Comparison of ENCODE assay signal across 22 cellular contexts in genomic region chr15:46456431-46456830, GRCh38.
A peak's percentile ranks its signal among the peaks of the same experiment; 100 is the strongest.
DNase-seq lines count a peak whose midpoint lies in the region; ATAC-seq, FAIRE-seq and TF ChIP-seq lines count a peak whose summit lies in the region.
"Had no signal": no experiment of that assay in that cellular context is flagged by ENCODE, and none has a peak within 500 bp of the region (broad histone marks: within the 10 kb centered on the region; RNA-seq: fewer than 3 reads in every experiment).

No MANE protein-coding gene starts in this region.

- H3K79me1 ChIP-seq in H1 (ENCODE audit: low read depth, low read length): no peaks in the 10 kb centered on the region

- peaks cover 2% of the 10 kb centered on the region; the same call in 1 of the 3 replicates for H3K4me1 Mint-ChIP-seq in GM23338
- H3K4me1 Mint-ChIP-seq: B cell had no signal

- no peaks in the 10 kb centered on the region for H3K27me3 ChIP-seq in GM23338 (ENCODE audit: insufficient read depth)
- H3K27me3 ChIP-seq in H1 (replicated peaks in 1 of 4; ENCODE audit: control insufficient read depth in 3 of 4, extremely low read depth in 1 of 4, insufficient read depth in 3 of 4, low read length in 3 of 4): no peaks in the 10 kb centered on the region
- H3K27me3 ChIP-seq in neural cell (ENCODE audit: insufficient read depth, low read depth, low read length): no peaks in the 10 kb centered on the region
- no peaks in the 10 kb centered on the region for H3K27me3 ChIP-seq in foreskin keratinocyte
- H3K27me3 ChIP-seq in gastrocnemius medialis: no peaks in the 10 kb centered on the region
- H3K27me3 ChIP-seq: BLaER1 treated with 17β-estradiol and CSF1 and Interleukin-3, amounts not matched to agents 10 nM and 100 nM had no signal

- no peak overlapping the region for H4K8ac ChIP-seq in H1 (ENCODE audit: extremely low read depth, insufficient read depth, low read length)

- H3K18ac ChIP-seq in H1 (ENCODE audit: extremely low read depth, low read length): no peak overlapping the region

- H3K9me2 ChIP-seq in GM23338 (ENCODE audit: insufficient read depth) (peaks cover 13% of the 10 kb centered on the region), neural cell (ENCODE audit: insufficient read depth, low read length) (no peaks in the 10 kb centered on the region)

- H3F3A ChIP-seq in GM23338 (replicated peaks; ENCODE audit: low read depth) (no peaks in the 10 kb centered on the region), neural cell (ENCODE audit: insufficient read depth, low read length, poor library complexity, severe bottlenecking) (peaks cover 5% of the 10 kb centered on the region)

- H3K4ac ChIP-seq in H1 (replicated peaks; ENCODE audit: insufficient read length, low read depth, low read length): no peak overlapping the region

- H3K27ac Mint-ChIP-seq in GM23338: no peak overlapping the region
- H3K27ac Mint-ChIP-seq: B cell; CD8-positive, alpha-beta T cell had no signal

- TF ChIP-seq POLR2A in H1 (IDR thresholded peaks at IDR 0.05; ENCODE audit: control extremely low read depth in 1 of 2, low read depth in 2 of 2, low read length in 2 of 2) (no peak), gastrocnemius medialis (IDR thresholded peaks at IDR 0.05) (no peak)

- peaks cover 44% of the 10 kb centered on the region for H3K9me3 Mint-ChIP-seq in GM23338
- H3K9me3 Mint-ChIP-seq: CD8-positive, alpha-beta T cell had no signal

- no peak for ATAC-seq in GM23338
- ATAC-seq in foreskin keratinocyte: no peak
- ATAC-seq in gastrocnemius medialis: no peak
- ATAC-seq: CD8-positive, alpha-beta T cell; GM12878 had no signal

- 95% methylated on average over 2 of the region's 2 CpGs; no CpG with 5 or more reads in 1 of the 2 experiments for WGBS in H1 (ENCODE audit: extremely low coverage in 1 of 2, insufficient coverage in 1 of 2, insufficient read length in 1 of 2, insufficient replicate concordance in 2 of 2, low coverage in 1 of 2, low lambda C conversion rate in 2 of 2, missing lambda C conversion rate in 1 of 2), 2 experiments

- H3K36me3 Mint-ChIP-seq in GM23338 (ENCODE audit: low read depth): no peaks in the 10 kb centered on the region
- H3K36me3 Mint-ChIP-seq: CD8-positive, alpha-beta T cell had no signal

- H3K36me3 ChIP-seq in GM23338 (ENCODE audit: insufficient read depth) (no peaks in the 10 kb centered on the region), H1 (ENCODE audit: control insufficient read depth in 2 of 4, insufficient read depth in 4 of 4, low read length in 3 of 4) (no peaks in the 10 kb centered on the region), neural cell (ENCODE audit: insufficient read depth, low read length) (no peaks in the 10 kb centered on the region), gastrocnemius medialis (no peaks in the 10 kb centered on the region)
- H3K36me3 ChIP-seq: BLaER1 treated with 17β-estradiol and CSF1 and Interleukin-3, amounts not matched to agents 10 nM and 100 nM had no signal

- H3K79me2 ChIP-seq in GM23338 (replicated peaks; ENCODE audit: insufficient read depth): no peaks in the 10 kb centered on the region
- no peaks in the 10 kb centered on the region for H3K79me2 ChIP-seq in H1 (ENCODE audit: control insufficient read depth in 1 of 2, insufficient read depth in 2 of 2, low read length in 2 of 2)
- H3K79me2 ChIP-seq in neural cell (replicated peaks; ENCODE audit: insufficient read depth, low read length): no peaks in the 10 kb centered on the region

- peak overlapping the region; percentile 69; the same call in 1 of the 2 replicates for H2AFZ ChIP-seq in GM23338
- peak overlapping the region; percentile 24 for H2AFZ ChIP-seq in H1 (ENCODE audit: low read length)
- H2AFZ ChIP-seq in neural cell (ENCODE audit: low read depth, low read length): no peak overlapping the region

- no peak for FAIRE-seq in H1 (lab: Jason Lieb, UNC)
- FAIRE-seq: GM12878, GM19239, H54, HTR-8/SVneo had no signal

- no peak overlapping the region for H3K4me3 Mint-ChIP-seq in GM23338
- H3K4me3 Mint-ChIP-seq: B cell; CD8-positive, alpha-beta T cell had no signal

- H3K9me3 ChIP-seq in H1 (ENCODE audit: insufficient read depth in 2 of 2, low read depth in 1 of 2, low read length in 1 of 2): no peaks in the 10 kb centered on the region
- no peaks in the 10 kb centered on the region for H3K9me3 ChIP-seq in neural cell (ENCODE audit: low read length)
- H3K9me3 ChIP-seq in gastrocnemius medialis: no peaks in the 10 kb centered on the region
- H3K9me3 ChIP-seq: BLaER1 treated with 17β-estradiol and CSF1 and Interleukin-3, amounts not matched to agents 10 nM and 100 nM had no signal

- no peak overlapping the region for H4K91ac ChIP-seq in H1 (replicated peaks; ENCODE audit: insufficient read length, low read length)

- H3K4me1 ChIP-seq in GM23338 (ENCODE audit: insufficient read depth): peaks cover 7% of the 10 kb centered on the region; the same call in 1 of the 2 replicates
- no peaks in the 10 kb centered on the region for H3K4me1 ChIP-seq in H1 (replicated peaks in 1 of 4; ENCODE audit: control insufficient read depth in 3 of 4, insufficient read depth in 4 of 4, low read length in 3 of 4)
- H3K4me1 ChIP-seq in foreskin keratinocyte: no peaks in the 10 kb centered on the region
- no peaks in the 10 kb centered on the region for H3K4me1 ChIP-seq in gastrocnemius medialis

- H3K4me3 ChIP-seq in GM23338 (no peak overlapping the region), H1 (ENCODE audit: extremely low read depth in 1 of 4, insufficient read depth in 2 of 4, low read depth in 3 of 4, low read length in 4 of 4) (no peak overlapping the region), neural cell (ENCODE audit: low read length) (peak overlapping the region; percentile 7), gastrocnemius medialis (no peak overlapping the region)
- H3K4me3 ChIP-seq: BLaER1 treated with 17β-estradiol and CSF1 and Interleukin-3, amounts not matched to agents 10 nM and 100 nM; GM12878 had no signal

- H2BK120ac ChIP-seq in H1 (replicated peaks; ENCODE audit: low read depth, low read length): no peak overlapping the region

- no peak overlapping the region for H2BK15ac ChIP-seq in H1 (ENCODE audit: low read length)

- CTCF ChIA-PET in H1 (lab: Charles Lee; ENCODE audit: partially characterized antibody): no interaction called here

- TF ChIP-seq RAD21 in H1 (IDR thresholded peaks at IDR 0.05 in 1 of 2, conservative IDR thresholded peaks at IDR 0.05 in 1 of 2; ENCODE audit: low read depth in 2 of 2, low read length in 2 of 2): no peak
- TF ChIP-seq RAD21 in neural cell (conservative IDR thresholded peaks at IDR 0.05): no peak

- no peak overlapping the region for H4K5ac ChIP-seq in H1 (ENCODE audit: insufficient read length, low read depth, low read length)

- H3K9ac ChIP-seq in H1 (replicated peaks in 1 of 4; ENCODE audit: extremely low read depth in 1 of 4, low read depth in 3 of 4, low read length in 3 of 4): no peak overlapping the region
- peak overlapping the region; percentile 2 for H3K9ac ChIP-seq in neural cell (ENCODE audit: low read length)
- H3K9ac ChIP-seq: BLaER1 treated with 17β-estradiol and CSF1 and Interleukin-3, amounts not matched to agents 10 nM and 100 nM had no signal

- H3K27me3 Mint-ChIP-seq in GM23338 (ENCODE audit: insufficient read depth, low read depth, poor library complexity): no peaks in the 10 kb centered on the region
- H3K27me3 Mint-ChIP-seq: B cell had no signal

- H3K23me2 ChIP-seq in H1 (ENCODE audit: low read depth, low read length): no peaks in the 10 kb centered on the region

- H2AK5ac ChIP-seq in H1 (ENCODE audit: low read depth, low read length): no peak overlapping the region

- DNase-seq in GM23338 (ENCODE audit: low spot score) (no peak), H1 (ENCODE audit: low read depth in 1 of 2, low spot score in 2 of 2) (no peak), superior temporal gyrus (ENCODE audit: extremely low spot score) (peak; percentile 36), SW480 (ENCODE audit: low spot score) (no peak), foreskin keratinocyte (no peak), gastrocnemius medialis (no peak)
- DNase-seq: 8988T; Calu3; CD8-positive, alpha-beta T cell; DMS 273 treated with DMSO at 0.1 percent for 48 hours; DMS53; DND-41; EL; HCEC 1CT; IMR-90 had no signal

- TF ChIP-seq EP300 in H1 (IDR thresholded peaks at IDR 0.05; ENCODE audit: borderline replicate concordance in 1 of 2, low read depth in 2 of 2, low read length in 2 of 2): no peak
- TF ChIP-seq EP300 in neural cell (conservative IDR thresholded peaks at IDR 0.05; ENCODE audit: poor library complexity, severe bottlenecking): peak; percentile 74

- TF ChIP-seq CTCF in GM23338 (conservative IDR thresholded peaks at IDR 0.05; ENCODE audit: low read depth in 2 of 2) (no peak), H1 (IDR thresholded peaks at IDR 0.05; ENCODE audit: control extremely low read depth in 1 of 3, insufficient read depth in 1 of 3, low read depth in 1 of 3, low read length in 3 of 3) (no peak), neural cell (IDR thresholded peaks at IDR 0.05; ENCODE audit: poor library complexity, severe bottlenecking) (no peak), foreskin keratinocyte (conservative IDR thresholded peaks at IDR 0.05) (no peak), gastrocnemius medialis (IDR thresholded peaks at IDR 0.05 in 4 of 5, conservative IDR thresholded peaks at IDR 0.05 in 1 of 5) (no peak)

- H3K4me2 ChIP-seq in GM23338 (no peak overlapping the region), H1 (ENCODE audit: insufficient read depth in 1 of 2, low read depth in 2 of 2, low read length in 2 of 2) (no peak overlapping the region), neural cell (ENCODE audit: low read length) (no peak overlapping the region)
- H3K4me2 ChIP-seq: BLaER1 treated with 17β-estradiol and CSF1 and Interleukin-3, amounts not matched to agents 10 nM and 100 nM had no signal

- no peak overlapping the region for H3K56ac ChIP-seq in H1 (replicated peaks; ENCODE audit: insufficient read length, low read depth, low read length)

- no peak overlapping the region for H2BK20ac ChIP-seq in H1 (ENCODE audit: low read length)

- no peaks in the 10 kb centered on the region for H4K20me1 ChIP-seq in GM23338 (replicated peaks; ENCODE audit: insufficient read depth)
- no peaks in the 10 kb centered on the region for H4K20me1 ChIP-seq in H1 (replicated peaks in 1 of 2; ENCODE audit: control insufficient read depth in 1 of 2, insufficient read depth in 2 of 2, low read length in 2 of 2)
- no peaks in the 10 kb centered on the region for H4K20me1 ChIP-seq in neural cell (ENCODE audit: insufficient read depth)
- H4K20me1 ChIP-seq: BLaER1 treated with 17β-estradiol and CSF1 and Interleukin-3, amounts not matched to agents 10 nM and 100 nM had no signal

- H3K27ac ChIP-seq in GM23338 (ENCODE audit: low read depth) (no peak overlapping the region), H1 (ENCODE audit: low read depth, low read length) (no peak overlapping the region), neural cell (ENCODE audit: low read length) (peak overlapping the region; percentile 57), foreskin keratinocyte (no peak overlapping the region), gastrocnemius medialis (no peak overlapping the region)
- H3K27ac ChIP-seq: BLaER1 treated with 17β-estradiol and CSF1 and Interleukin-3, amounts not matched to agents 10 nM and 100 nM had no signal

- no peak overlapping the region for H3K23ac ChIP-seq in H1 (ENCODE audit: insufficient read length)

- no peak overlapping the region for H2BK5ac ChIP-seq in H1 (ENCODE audit: low read depth, low read length)

- H3K14ac ChIP-seq in H1 (ENCODE audit: insufficient read length): no peak overlapping the region

- intact Hi-C loops in gastrocnemius medialis (cut with DNase I; ENCODE audit: low total_unique reads): no loop called here

- POLR2A ChIA-PET in H1 (lab: Charles Lee; ENCODE audit: partially characterized antibody): no interaction called here

- no peak overlapping the region for H2BK12ac ChIP-seq in H1 (ENCODE audit: low read depth, low read length)

- in situ Hi-C loops in gastrocnemius medialis (cut with MboI; ENCODE audit: low sequenced_read_pairs in 4 of 4): no loop called here
